In the genomic region with DNA sequence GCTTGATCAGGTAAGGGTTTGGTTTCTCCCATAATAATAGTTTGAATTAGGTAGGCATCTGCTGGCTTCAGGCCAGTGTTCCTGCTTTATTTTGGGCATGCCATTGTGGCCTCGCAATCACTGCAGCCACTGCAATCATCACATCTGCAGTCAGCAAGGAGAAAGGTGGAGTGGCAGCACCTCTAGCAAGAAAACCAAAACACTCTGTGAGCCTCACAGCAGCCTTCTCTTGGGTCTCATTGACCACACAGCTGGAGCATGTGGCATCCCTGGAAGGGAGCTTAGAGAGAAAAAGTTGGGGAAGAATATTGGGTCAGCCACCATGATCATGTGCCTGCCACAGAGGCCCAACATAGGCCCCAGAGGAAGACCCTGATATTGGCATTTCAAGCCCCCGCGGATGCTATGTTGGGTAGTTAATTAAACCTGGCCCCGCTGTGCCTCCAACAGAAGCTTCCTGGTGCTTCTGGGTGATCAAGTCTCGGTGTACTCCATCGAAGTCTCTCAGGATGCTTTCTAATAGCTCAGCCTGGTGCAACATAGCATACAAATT, we compare ENCODE assay signal across 1 cellular context.
TF ChIP-seq lines count a peak whose summit lies in the region.

No MANE protein-coding gene starts in this region.

TF ChIP-seq in GM23338, 12 proteins besides CTCF, POLR2A, EP300 and RAD21 (continued from another document):
- no peak for TF ChIP-seq ZNF462 (CRISPR knock-in tag; IDR thresholded peaks at IDR 0.05)
- no peak for TF ChIP-seq EZH2phosphoT487 (IDR thresholded peaks at IDR 0.05; ENCODE audit: unreplicated experiment)
- TF ChIP-seq, protein P1, sequence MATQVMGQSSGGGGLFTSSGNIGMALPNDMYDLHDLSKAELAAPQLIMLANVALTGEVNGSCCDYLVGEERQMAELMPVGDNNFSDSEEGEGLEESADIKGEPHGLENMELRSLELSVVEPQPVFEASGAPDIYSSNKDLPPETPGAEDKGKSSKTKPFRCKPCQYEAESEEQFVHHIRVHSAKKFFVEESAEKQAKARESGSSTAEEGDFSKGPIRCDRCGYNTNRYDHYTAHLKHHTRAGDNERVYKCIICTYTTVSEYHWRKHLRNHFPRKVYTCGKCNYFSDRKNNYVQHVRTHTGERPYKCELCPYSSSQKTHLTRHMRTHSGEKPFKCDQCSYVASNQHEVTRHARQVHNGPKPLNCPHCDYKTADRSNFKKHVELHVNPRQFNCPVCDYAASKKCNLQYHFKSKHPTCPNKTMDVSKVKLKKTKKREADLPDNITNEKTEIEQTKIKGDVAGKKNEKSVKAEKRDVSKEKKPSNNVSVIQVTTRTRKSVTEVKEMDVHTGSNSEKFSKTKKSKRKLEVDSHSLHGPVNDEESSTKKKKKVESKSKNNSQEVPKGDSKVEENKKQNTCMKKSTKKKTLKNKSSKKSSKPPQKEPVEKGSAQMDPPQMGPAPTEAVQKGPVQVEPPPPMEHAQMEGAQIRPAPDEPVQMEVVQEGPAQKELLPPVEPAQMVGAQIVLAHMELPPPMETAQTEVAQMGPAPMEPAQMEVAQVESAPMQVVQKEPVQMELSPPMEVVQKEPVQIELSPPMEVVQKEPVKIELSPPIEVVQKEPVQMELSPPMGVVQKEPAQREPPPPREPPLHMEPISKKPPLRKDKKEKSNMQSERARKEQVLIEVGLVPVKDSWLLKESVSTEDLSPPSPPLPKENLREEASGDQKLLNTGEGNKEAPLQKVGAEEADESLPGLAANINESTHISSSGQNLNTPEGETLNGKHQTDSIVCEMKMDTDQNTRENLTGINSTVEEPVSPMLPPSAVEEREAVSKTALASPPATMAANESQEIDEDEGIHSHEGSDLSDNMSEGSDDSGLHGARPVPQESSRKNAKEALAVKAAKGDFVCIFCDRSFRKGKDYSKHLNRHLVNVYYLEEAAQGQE (IDR thresholded peaks at IDR 0.05; ENCODE audit: unreplicated experiment) = no peak
- no peak for TF ChIP-seq POLR2AphosphoS5 (IDR thresholded peaks at IDR 0.05; ENCODE audit: low read depth)
- no peak for TF ChIP-seq STAT1 (IDR thresholded peaks at IDR 0.05; ENCODE audit: unreplicated experiment)
